In genomic region chr19:40445637-40445944, GRCh38 we compare ENCODE assay signal across 9 cellular contexts. TPM values are rescaled to one million over a fixed set of nuclear protein-coding genes. Genes with fewer than 3 reads are reported as not detected.
A peak's percentile ranks its signal among the peaks of the same experiment; 100 is the strongest.
DNase-seq lines count a peak whose midpoint lies in the region; ATAC-seq and TF ChIP-seq lines count a peak whose summit lies in the region.
"Had no signal": no experiment of that assay in that cellular context is flagged by ENCODE, and none has a peak within 500 bp of the region (broad histone marks: within the 10 kb centered on the region; RNA-seq: fewer than 3 reads in every experiment).

No MANE protein-coding gene starts in this region.

- TF ChIP-seq CTCF in esophagus muscularis mucosa (IDR thresholded peaks at IDR 0.05) = no peak
- no peak for TF ChIP-seq CTCF in lower leg skin (IDR thresholded peaks at IDR 0.05)

- peaks cover 5% of the 10 kb centered on the region for H3K36me3 Mint-ChIP-seq in activated T-cell treated with anti-CD3 and anti-CD28 coated beads, Interleukin-2, amount 50 U/mL, for 4 hours (ENCODE audit: insufficient read depth)

- intact Hi-C loops in esophagus muscularis mucosa (cut with DNase I) = no loop called here
- intact Hi-C loops in lower leg skin (cut with DNase I; ENCODE audit: low total_unique reads) = no loop called here

- H3K4me3 Mint-ChIP-seq in activated T-cell treated with anti-CD3 and anti-CD28 coated beads, Interleukin-2, amount 50 U/mL, for 4 hours = peak overlapping the region; percentile 60

- TF ChIP-seq POLR2A in esophagus muscularis mucosa (IDR thresholded peaks at IDR 0.05; ENCODE audit: low read depth) (no peak), lower leg skin (IDR thresholded peaks at IDR 0.05) (no peak)

- no peak for DNase-seq in activated T-cell treated with anti-CD3 and anti-CD28 coated beads, Interleukin-2, amount 50 U/mL, for 4 hours
- no peak for DNase-seq in activated T-cell treated with anti-CD3 and anti-CD28 coated beads, Interleukin-2, amount 50 U/mL, for 48 hours
- DNase-seq in esophagus muscularis mucosa (ENCODE audit: extremely low spot score) = no peak
- no peak for DNase-seq in lower leg skin (ENCODE audit: low spot score in 2 of 2)
- DNase-seq in RPMI8226 = no peak
- DNase-seq: MM.1S; stimulated activated CD4-positive, alpha-beta T cell treated with anti-CD3 and anti-CD28 coated beads, Interleukin-15, amount 100 ng/mL, for 24 hours; testis had no signal

- H3K36me3 ChIP-seq in esophagus muscularis mucosa (peaks cover 17 to 58% (median 46%) of the 10 kb centered on the region in 4 donors), stomach smooth muscle (ENCODE audit: control insufficient read depth in 2 of 2, insufficient read depth in 2 of 2, low read length in 2 of 2) (peaks cover 15 to 30% of the 10 kb centered on the region in 2 donors)

- peaks cover 26 to 30% (median 30%) of the 10 kb centered on the region in 4 donors for H3K4me1 ChIP-seq in esophagus muscularis mucosa
- peaks cover 22% of the 10 kb centered on the region for H3K4me1 ChIP-seq in stomach smooth muscle (ENCODE audit: control insufficient read depth, insufficient read depth, low read length)

- H3K9me3 ChIP-seq in esophagus muscularis mucosa (no peaks in the 10 kb centered on the region), stomach smooth muscle (ENCODE audit: control insufficient read depth in 2 of 2, low read length in 2 of 2) (no peaks in the 10 kb centered on the region)
- H3K9me3 ChIP-seq: testis had no signal

- H3K27me3 ChIP-seq in esophagus muscularis mucosa (no peaks in the 10 kb centered on the region), stomach smooth muscle (ENCODE audit: control insufficient read depth in 1 of 2, insufficient read depth in 2 of 2, low read length in 2 of 2) (no peaks in the 10 kb centered on the region)
- H3K27me3 ChIP-seq: testis had no signal

- H3K27me3 Mint-ChIP-seq in activated T-cell treated with anti-CD3 and anti-CD28 coated beads, Interleukin-2, amount 50 U/mL, for 4 hours (ENCODE audit: low read depth) = no peaks in the 10 kb centered on the region

- peaks cover 17% of the 10 kb centered on the region for H3K4me1 Mint-ChIP-seq in activated T-cell treated with anti-CD3 and anti-CD28 coated beads, Interleukin-2, amount 50 U/mL, for 4 hours (ENCODE audit: low read depth)

- no peak for ATAC-seq in activated T-cell treated with anti-CD3 and anti-CD28 coated beads, Interleukin-2, amount 50 U/mL, for 4 hours

- peak overlapping the region; percentile 90 to 99 (median 98) for H3K27ac ChIP-seq in esophagus muscularis mucosa (replicated peaks in 1 of 4)
- H3K27ac ChIP-seq in stomach smooth muscle (ENCODE audit: low read length) = peak overlapping the region; percentile 49

- H3K9me3 Mint-ChIP-seq in activated T-cell treated with anti-CD3 and anti-CD28 coated beads, Interleukin-2, amount 50 U/mL, for 4 hours = no peaks in the 10 kb centered on the region

- TF ChIP-seq EP300 in esophagus muscularis mucosa (IDR thresholded peaks at IDR 0.05) = no peak

- no peak overlapping the region for H3K4me3 ChIP-seq in esophagus muscularis mucosa
- no peak overlapping the region for H3K4me3 ChIP-seq in stomach smooth muscle (ENCODE audit: low read length in 2 of 2)
- no peak overlapping the region for H3K4me3 ChIP-seq in lower leg skin (ENCODE audit: low read depth, poor library complexity, severe bottlenecking)

- WGBS in esophagus muscularis mucosa = 88% methylated on average over 6 of the region's 6 CpGs
- 69 to 70% methylated on average over 6 of the region's 6 CpGs for WGBS in lower leg skin, 2 donors

- H3K9ac ChIP-seq in stomach smooth muscle (ENCODE audit: low read length in 2 of 2) = no peak overlapping the region

RNA-seq across cellular contexts. Expression of gene SERTAD3, which starts 1.5 kb away (rescaled TPM):
- 1 to 10 TPM; 6.4 to 9.5 (median 6.8) TPM for total RNA-seq in activated T-cell treated with anti-CD3 and anti-CD28 coated beads, Interleukin-2, amount 50 U/mL, for 4 hours
- total RNA-seq in esophagus muscularis mucosa (10 to 100 TPM; 18.3 to 47.2 (median 37.8) TPM), lower leg skin (10 to 100 TPM; 20.5 to 26.5 (median 25.0) TPM)

RNA-seq across cellular contexts. Expression of gene SERTAD1, which starts 19.8 kb away (rescaled TPM):
- 10 to 100 TPM; 24.2 to 33.9 (median 33.7) TPM for total RNA-seq in activated T-cell treated with anti-CD3 and anti-CD28 coated beads, Interleukin-2, amount 50 U/mL, for 4 hours
- total RNA-seq in esophagus muscularis mucosa = 10 to 100 TPM; 13.7 to 73.1 (median 22.5) TPM
- total RNA-seq in lower leg skin = 10 to 100 TPM; 17.3 to 45.7 (median 26.6) TPM

RNA-seq across cellular contexts. Expression of gene BLVRB, which starts 20.0 kb away (rescaled TPM):
- 10 to 100 TPM; 17.0 to 19.2 (median 18.1) TPM for total RNA-seq in activated T-cell treated with anti-CD3 and anti-CD28 coated beads, Interleukin-2, amount 50 U/mL, for 4 hours
- 100 to 1,000 TPM; 159 to 223 (median 194) TPM for total RNA-seq in esophagus muscularis mucosa
- total RNA-seq in lower leg skin = 100 to 1,000 TPM; 139 to 161 (median 154) TPM

RNA-seq across cellular contexts. Expression of gene SPTBN4, which starts 21.2 kb away (rescaled TPM):
- total RNA-seq in activated T-cell treated with anti-CD3 and anti-CD28 coated beads, Interleukin-2, amount 50 U/mL, for 4 hours = 1 to 10 TPM; 1.2 to 2.1 (median 1.8) TPM
- 1 to 10 TPM; 2.1 to 6.4 (median 5.8) TPM for total RNA-seq in esophagus muscularis mucosa
- 1 to 10 TPM in 3 of 4 donors, under 1 TPM in 1; 0.25 to 2.2 (median 1.6) TPM for total RNA-seq in lower leg skin

RNA-seq across cellular contexts. Expression of gene PRX, which starts 32.4 kb away (rescaled TPM):
- total RNA-seq in activated T-cell treated with anti-CD3 and anti-CD28 coated beads, Interleukin-2, amount 50 U/mL, for 4 hours = under 1 TPM; 0.71 to 0.82 (median 0.79) TPM
- total RNA-seq in esophagus muscularis mucosa (10 to 100 TPM in 2 of 4 donors, 1 to 10 TPM in 2; 5.8 to 12.4 (median 8.8) TPM), lower leg skin (1 to 10 TPM; 2.5 to 7.3 (median 5.6) TPM)

Comparison
In these comparisons a context has a peak if more than half of its experiments do, and no peak if none do; other contexts are left out.
1. RNA of gene BLVRB, which starts 20.0 kb away (total RNA-seq): 159 to 223 TPM in esophagus muscularis mucosa and 139 to 161 TPM in lower leg skin; 17.0 to 19.2 TPM in activated T-cell treated with anti-CD3 and anti-CD28 coated beads, Interleukin-2, amount 50 U/mL, for 4 hours; every median in the first group is over 4 times any median in the second.